Comparison of ENCODE assay signal across 1 cellular context in genomic region chrX:51893931-51894696, GRCh38.
TF ChIP-seq lines count a peak whose summit lies in the region.

No MANE protein-coding gene starts in this region.

TF ChIP-seq in HepG2, 621 proteins besides CTCF, POLR2A, EP300 and RAD21:
- TF ChIP-seq ZXDC (CRISPR knock-in tag; IDR thresholded peaks at IDR 0.05), result peak; percentile 88; the same call in 1 of the 2 replicates
- TF ChIP-seq NFE2L2 (IDR thresholded peaks at IDR 0.05; ENCODE audit: low read length), result no peak
- TF ChIP-seq FOXO4 (CRISPR knock-in tag; conservative IDR thresholded peaks at IDR 0.05), result no peak
- TF ChIP-seq, protein P1, sequence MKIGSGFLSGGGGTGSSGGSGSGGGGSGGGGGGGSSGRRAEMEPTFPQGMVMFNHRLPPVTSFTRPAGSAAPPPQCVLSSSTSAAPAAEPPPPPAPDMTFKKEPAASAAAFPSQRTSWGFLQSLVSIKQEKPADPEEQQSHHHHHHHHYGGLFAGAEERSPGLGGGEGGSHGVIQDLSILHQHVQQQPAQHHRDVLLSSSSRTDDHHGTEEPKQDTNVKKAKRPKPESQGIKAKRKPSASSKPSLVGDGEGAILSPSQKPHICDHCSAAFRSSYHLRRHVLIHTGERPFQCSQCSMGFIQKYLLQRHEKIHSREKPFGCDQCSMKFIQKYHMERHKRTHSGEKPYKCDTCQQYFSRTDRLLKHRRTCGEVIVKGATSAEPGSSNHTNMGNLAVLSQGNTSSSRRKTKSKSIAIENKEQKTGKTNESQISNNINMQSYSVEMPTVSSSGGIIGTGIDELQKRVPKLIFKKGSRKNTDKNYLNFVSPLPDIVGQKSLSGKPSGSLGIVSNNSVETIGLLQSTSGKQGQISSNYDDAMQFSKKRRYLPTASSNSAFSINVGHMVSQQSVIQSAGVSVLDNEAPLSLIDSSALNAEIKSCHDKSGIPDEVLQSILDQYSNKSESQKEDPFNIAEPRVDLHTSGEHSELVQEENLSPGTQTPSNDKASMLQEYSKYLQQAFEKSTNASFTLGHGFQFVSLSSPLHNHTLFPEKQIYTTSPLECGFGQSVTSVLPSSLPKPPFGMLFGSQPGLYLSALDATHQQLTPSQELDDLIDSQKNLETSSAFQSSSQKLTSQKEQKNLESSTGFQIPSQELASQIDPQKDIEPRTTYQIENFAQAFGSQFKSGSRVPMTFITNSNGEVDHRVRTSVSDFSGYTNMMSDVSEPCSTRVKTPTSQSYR (CRISPR knock-in tag; IDR thresholded peaks at IDR 0.05; ENCODE audit: borderline replicate concordance), result 0 out of 2 replicates have a peak, but pooled peaks have one; percentile 27
- no peak for TF ChIP-seq ZNF792 (CRISPR knock-in tag; IDR thresholded peaks at IDR 0.05)
- TF ChIP-seq ZNF530 (CRISPR knock-in tag; IDR thresholded peaks at IDR 0.05; ENCODE audit: low read depth), result no peak
- TF ChIP-seq, protein P2, sequence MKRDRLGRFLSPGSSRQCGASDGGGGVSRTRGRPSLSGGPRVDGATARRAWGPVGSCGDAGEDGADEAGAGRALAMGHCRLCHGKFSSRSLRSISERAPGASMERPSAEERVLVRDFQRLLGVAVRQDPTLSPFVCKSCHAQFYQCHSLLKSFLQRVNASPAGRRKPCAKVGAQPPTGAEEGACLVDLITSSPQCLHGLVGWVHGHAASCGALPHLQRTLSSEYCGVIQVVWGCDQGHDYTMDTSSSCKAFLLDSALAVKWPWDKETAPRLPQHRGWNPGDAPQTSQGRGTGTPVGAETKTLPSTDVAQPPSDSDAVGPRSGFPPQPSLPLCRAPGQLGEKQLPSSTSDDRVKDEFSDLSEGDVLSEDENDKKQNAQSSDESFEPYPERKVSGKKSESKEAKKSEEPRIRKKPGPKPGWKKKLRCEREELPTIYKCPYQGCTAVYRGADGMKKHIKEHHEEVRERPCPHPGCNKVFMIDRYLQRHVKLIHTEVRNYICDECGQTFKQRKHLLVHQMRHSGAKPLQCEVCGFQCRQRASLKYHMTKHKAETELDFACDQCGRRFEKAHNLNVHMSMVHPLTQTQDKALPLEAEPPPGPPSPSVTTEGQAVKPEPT (CRISPR knock-in tag; IDR thresholded peaks at IDR 0.05; ENCODE audit: low read depth), result no peak
- TF ChIP-seq ZNF7 (CRISPR knock-in tag; IDR thresholded peaks at IDR 0.05), result no peak
- TF ChIP-seq RBFOX2 (IDR thresholded peaks at IDR 0.05; ENCODE audit: low read depth, low read length), result 0 out of 2 replicates have a peak, but pooled peaks have one; percentile 9
- TF ChIP-seq ZNF567 (CRISPR knock-in tag; IDR thresholded peaks at IDR 0.05; ENCODE audit: borderline replicate concordance), result no peak
- TF ChIP-seq CEBPB (IDR thresholded peaks at IDR 0.05; ENCODE audit: borderline replicate concordance, low read depth, low read length), result no peak
